In genomic region chr3:184777566-184778356, GRCh38 we compare ENCODE assay signal across 8 cellular contexts. TPM values are rescaled to one million over a fixed set of nuclear protein-coding genes. Genes with fewer than 3 reads are reported as not detected.
DNase-seq lines count a peak whose midpoint lies in the region; ATAC-seq, FAIRE-seq and TF ChIP-seq lines count a peak whose summit lies in the region.

No MANE protein-coding gene starts in this region.

- peaks cover 0 to 7% (median 3%) of the 10 kb centered on the region in 4 experiments; a peak in 3 of 7 replicates for H3K4me1 ChIP-seq in H1 (replicated peaks in 1 of 4; ENCODE audit: control insufficient read depth in 3 of 4, insufficient read depth in 4 of 4, low read length in 3 of 4)
- peaks cover 12% of the 10 kb centered on the region for H3K4me1 ChIP-seq in mesendoderm (ENCODE audit: control insufficient read depth, low read depth, low read length)

- H2BK15ac ChIP-seq in H1 (ENCODE audit: low read length) (no peak overlapping the region), mesendoderm (replicated peaks; ENCODE audit: low read depth) (no peak overlapping the region)

- POLR2A ChIA-PET in H1 (lab: Charles Lee; ENCODE audit: partially characterized antibody) = interaction anchor here (0.8 to 1.4 kb wide), 3 partner anchors 20 to 251 kb away, joined by 3 to 4 read pairs (median 3); partner anchors contain the start of gene EPHB3

- FAIRE-seq in HTR-8/SVneo (lab: Jason Lieb, UNC) (peak; percentile 74), H1 (lab: Jason Lieb, UNC) (peak; percentile 98)

- no peaks in the 10 kb centered on the region; a peak in 1 of 7 replicates for H3K27me3 ChIP-seq in H1 (replicated peaks in 1 of 4; ENCODE audit: control insufficient read depth in 3 of 4, extremely low read depth in 1 of 4, insufficient read depth in 3 of 4, low read length in 3 of 4)
- H3K27me3 ChIP-seq in mesendoderm (ENCODE audit: insufficient read depth, low read length, poor library complexity) = no peaks in the 10 kb centered on the region

- H3K27ac ChIP-seq in H1 (ENCODE audit: low read depth, low read length) (no peak overlapping the region), mesendoderm (ENCODE audit: low read depth, low read length) (no peak overlapping the region)

- H3K9ac ChIP-seq in H1 (replicated peaks in 1 of 4; ENCODE audit: extremely low read depth in 1 of 4, low read depth in 3 of 4, low read length in 3 of 4) (no peak overlapping the region), mesendoderm (ENCODE audit: low read length) (peak overlapping the region; percentile 16)

- CTCF ChIA-PET in H1 (lab: Charles Lee; ENCODE audit: partially characterized antibody) = interaction anchor here (0.6 to 7.3 kb wide), 69 partner anchors 9 to 423 kb away, joined by 3 to 56 read pairs (median 7); no protein-coding TSS in a partner anchor

- no peak overlapping the region for H3K4ac ChIP-seq in H1 (replicated peaks; ENCODE audit: insufficient read length, low read depth, low read length)
- H3K4ac ChIP-seq in mesendoderm (ENCODE audit: low read depth, low read length) = no peak overlapping the region

- H4K8ac ChIP-seq in H1 (ENCODE audit: extremely low read depth, insufficient read depth, low read length) (peak overlapping the region; percentile 4), mesendoderm (ENCODE audit: low read depth, low read length) (no peak overlapping the region)

- TF ChIP-seq CTCF in H1 (IDR thresholded peaks at IDR 0.05; ENCODE audit: control extremely low read depth in 1 of 3, insufficient read depth in 1 of 3, low read depth in 1 of 3, low read length in 3 of 3) = peak; percentile 18 to 87 (median 77)

- H4K91ac ChIP-seq in H1 (replicated peaks; ENCODE audit: insufficient read length, low read length) = no peak overlapping the region

- H2BK5ac ChIP-seq in H1 (ENCODE audit: low read depth, low read length) (no peak overlapping the region), mesendoderm (ENCODE audit: low read length) (no peak overlapping the region)

- H3K36me3 ChIP-seq in H1 (ENCODE audit: control insufficient read depth in 2 of 4, insufficient read depth in 4 of 4, low read length in 3 of 4) = no peaks in the 10 kb centered on the region
- H3K36me3 ChIP-seq in mesendoderm (ENCODE audit: control insufficient read depth, insufficient read depth, low read length) = no peaks in the 10 kb centered on the region

- in situ Hi-C loops in ACHN (cut with HindIII; ENCODE audit: low pct_ligation_motif_present, low pct_unique_long_range_greater_than_20kb, low sequenced_read_pairs) = no loop called here

- no peaks in the 10 kb centered on the region for H3K9me3 ChIP-seq in H1 (ENCODE audit: insufficient read depth in 2 of 2, low read depth in 1 of 2, low read length in 1 of 2)

- no peak overlapping the region for H3K18ac ChIP-seq in H1 (ENCODE audit: extremely low read depth, low read length)
- H3K18ac ChIP-seq in mesendoderm (ENCODE audit: low read length) = no peak overlapping the region

- no peak for TF ChIP-seq EP300 in H1 (IDR thresholded peaks at IDR 0.05; ENCODE audit: borderline replicate concordance in 1 of 2, low read depth in 2 of 2, low read length in 2 of 2)

- no peak overlapping the region; the same call in 1 of the 2 replicates for H2AFZ ChIP-seq in H1 (ENCODE audit: low read length)

- H2BK12ac ChIP-seq in H1 (ENCODE audit: low read depth, low read length) = no peak overlapping the region

- no peak overlapping the region for H3K14ac ChIP-seq in H1 (ENCODE audit: insufficient read length)

- 57% methylated on average over 11 of the region's 11 CpGs; no CpG with 5 or more reads in 1 of the 2 experiments for WGBS in H1 (ENCODE audit: extremely low coverage in 1 of 2, insufficient coverage in 1 of 2, insufficient read length in 1 of 2, insufficient replicate concordance in 2 of 2, low coverage in 1 of 2, low lambda C conversion rate in 2 of 2, missing lambda C conversion rate in 1 of 2), 2 experiments
- WGBS in mesendoderm (ENCODE audit: extremely low coverage, insufficient coverage, low lambda C conversion rate) = no CpG with 5 or more reads among the region's 11 CpGs

- H3K79me2 ChIP-seq in H1 (ENCODE audit: control insufficient read depth in 1 of 2, insufficient read depth in 2 of 2, low read length in 2 of 2) (no peaks in the 10 kb centered on the region), mesendoderm (ENCODE audit: control insufficient read depth, insufficient read depth, low read length) (no peaks in the 10 kb centered on the region)

- no peak for TF ChIP-seq POLR2A in H1 (IDR thresholded peaks at IDR 0.05; ENCODE audit: control extremely low read depth in 1 of 2, low read depth in 2 of 2, low read length in 2 of 2)

- H3K4me3 ChIP-seq in H1 (ENCODE audit: extremely low read depth in 1 of 4, insufficient read depth in 2 of 4, low read depth in 3 of 4, low read length in 4 of 4) (no peak overlapping the region), mesendoderm (ENCODE audit: low read length) (no peak overlapping the region)

- no peak overlapping the region for H2AK5ac ChIP-seq in H1 (ENCODE audit: low read depth, low read length)
- H2AK5ac ChIP-seq in mesendoderm (ENCODE audit: low read length) = no peak overlapping the region

- H3K79me1 ChIP-seq in H1 (ENCODE audit: low read depth, low read length) (no peaks in the 10 kb centered on the region), mesendoderm (ENCODE audit: low read length) (no peaks in the 10 kb centered on the region)

- peak; percentile 88 for DNase-seq in ACHN
- DNase-seq in HTR-8/SVneo (ENCODE audit: insufficient read length, low spot score) = peak; percentile 93
- DNase-seq in NOMO-1 (lab: John Stamatoyannopoulos, UW; ENCODE audit: unreplicated experiment in 2 of 2) = peak; percentile 59 to 95
- peak; percentile 62 for DNase-seq in activated CD8-positive, alpha-beta memory T cell treated with anti-CD3 and anti-CD28 coated beads for 1 hour (ENCODE audit: extremely low read depth in 1 of 2, low read depth in 1 of 2)
- peak; percentile 57 to 86 for DNase-seq in H1 (ENCODE audit: low read depth in 1 of 2, low spot score in 2 of 2)
- DNase-seq in mesendoderm = peak; percentile 98
- peak; percentile 50 to 74 for DNase-seq in stimulated activated CD8-positive, alpha-beta memory T cell treated with anti-CD3 and anti-CD28 coated beads, Interleukin-15, amount 100 ng/mL, for 4 hours (ENCODE audit: low read depth in 2 of 2)

- H3K23ac ChIP-seq in H1 (ENCODE audit: insufficient read length) = no peak overlapping the region
- no peak overlapping the region for H3K23ac ChIP-seq in mesendoderm (ENCODE audit: low read length)

- peak; percentile 96 to 97 for TF ChIP-seq RAD21 in H1 (IDR thresholded peaks at IDR 0.05 in 1 of 2, conservative IDR thresholded peaks at IDR 0.05 in 1 of 2; ENCODE audit: low read depth in 2 of 2, low read length in 2 of 2)

- no peak overlapping the region for H3K4me2 ChIP-seq in H1 (ENCODE audit: insufficient read depth in 1 of 2, low read depth in 2 of 2, low read length in 2 of 2)
- no peak overlapping the region for H3K4me2 ChIP-seq in mesendoderm (ENCODE audit: low read length)

- no peaks in the 10 kb centered on the region for H4K20me1 ChIP-seq in H1 (replicated peaks in 1 of 2; ENCODE audit: control insufficient read depth in 1 of 2, insufficient read depth in 2 of 2, low read length in 2 of 2)

- H2BK20ac ChIP-seq in H1 (ENCODE audit: low read length) = no peak overlapping the region

- H3K56ac ChIP-seq in H1 (replicated peaks; ENCODE audit: insufficient read length, low read depth, low read length) (no peak overlapping the region), mesendoderm (ENCODE audit: low read length) (peak overlapping the region; percentile 63)

- H3K23me2 ChIP-seq in H1 (ENCODE audit: low read depth, low read length) = no peaks in the 10 kb centered on the region

- H2BK120ac ChIP-seq in H1 (replicated peaks; ENCODE audit: low read depth, low read length) = no peak overlapping the region
- no peak overlapping the region for H2BK120ac ChIP-seq in mesendoderm (ENCODE audit: low read depth, low read length)

- peak; percentile 69 for ATAC-seq in GM18870 (IDR thresholded peaks at IDR 0.05; ENCODE audit: unreplicated experiment)

- H4K5ac ChIP-seq in H1 (ENCODE audit: insufficient read length, low read depth, low read length) = no peak overlapping the region
- no peak overlapping the region for H4K5ac ChIP-seq in mesendoderm (ENCODE audit: low read length)

TF ChIP-seq in H1, 55 proteins besides CTCF, POLR2A, EP300 and RAD21 (continues in another document):
- TF ChIP-seq NANOG (IDR thresholded peaks at IDR 0.05; ENCODE audit: insufficient read depth, low read depth, low read length, poor library complexity, severe bottlenecking) = no peak
- TF ChIP-seq ASH2L (IDR thresholded peaks at IDR 0.05; ENCODE audit: low read length) = no peak

RNA-seq across cellular contexts. Expression of gene VPS8, which starts 34.2 kb away (rescaled TPM):
- total RNA-seq in H1 (2021; fragmentation: NEBNext Ultra II Directional; extraction: Animal tissue kit (Norgen Biotek cat#: 25700)) = 38.0 and 41.0 TPM in 2 replicates
- 11.6 and 13.0 TPM in 2 replicates for polyA plus RNA-seq in H1 (2011; rRNA removed)
- polyA plus RNA-seq in H1 (2011; cell fraction: cytosol; rRNA removed) = 17.5 TPM
- 13.0 TPM for polyA plus RNA-seq in H1 (2011; cell fraction: nucleus; rRNA removed)
- polyA plus RNA-seq in H1 (2012, experiment 1 of 2) = 13.6 to 18.2 TPM (median 16.1 TPM) in 4 replicates
- polyA plus RNA-seq in H1 (2012, experiment 2 of 2) = 1.2 TPM
- polyA plus RNA-seq in H1 (2013, experiment 1 of 2) = 11.4 TPM
- polyA plus RNA-seq in H1 (2013, experiment 2 of 2) = 11.6 TPM
- 52.1 and 77.3 TPM in 2 replicates for polyA minus RNA-seq in H1 (2011; rRNA and poly(A)+ RNA removed)
- 21.4 TPM for polyA minus RNA-seq in H1 (2011; cell fraction: cytosol; rRNA and poly(A)+ RNA removed)
- 144 TPM for polyA minus RNA-seq in H1 (2011; cell fraction: nucleus; rRNA and poly(A)+ RNA removed)
- 11.8 TPM for polyA plus RNA-seq in mesendoderm (2013, experiment 1 of 2)
- 10.6 TPM for polyA plus RNA-seq in mesendoderm (2013, experiment 2 of 2)
